ENCODE assay signal across 17 cellular contexts in the genomic region with DNA sequence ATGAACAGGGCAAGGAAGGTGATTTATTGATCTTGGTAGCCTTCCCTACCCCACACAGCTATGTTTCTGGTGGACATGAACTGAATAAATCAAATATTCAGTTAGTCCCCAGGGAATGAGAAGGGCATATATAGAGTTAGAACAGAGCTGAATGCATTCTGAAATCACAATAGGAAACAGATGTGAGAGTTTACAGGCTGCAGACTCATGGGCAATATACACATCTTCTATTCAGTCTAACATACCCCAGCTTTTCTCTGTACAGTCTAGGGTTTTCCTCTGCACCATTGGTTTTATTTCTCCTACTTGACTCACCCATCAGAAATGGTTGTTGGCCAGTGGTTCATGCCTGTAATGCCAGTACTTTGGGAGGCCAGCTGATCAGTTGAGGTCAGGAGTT.
"Had no signal": no experiment of that assay in that cellular context is flagged by ENCODE, and none has a peak within 500 bp of the region (broad histone marks: within the 10 kb centered on the region; RNA-seq: fewer than 3 reads in every experiment).

No MANE protein-coding gene starts in this region.

- H3K36me3 Mint-ChIP-seq: natural killer cell had no signal

- H3K36me3 ChIP-seq: adrenal gland, heart left ventricle, stomach, thoracic aorta had no signal

- H3K4me3 ChIP-seq: adrenal gland, heart left ventricle, skin epidermis, stomach, thoracic aorta had no signal

- H3K4me1 ChIP-seq: foreskin keratinocyte, stomach had no signal

- H3K27me3 Mint-ChIP-seq: activated T-helper 17 cell treated with anti-CD3 and anti-CD28 coated beads, Interleukin-2, amount 50 U/mL, for 72 hours had no signal

- H3K27ac ChIP-seq: adrenal gland, foreskin keratinocyte, skin epidermis, stomach, thoracic aorta had no signal

- H3K4me3 Mint-ChIP-seq: activated CD4-positive, alpha-beta T cell treated with anti-CD3 and anti-CD28 coated beads, Interleukin-2, amount 10 ng/mL, durations not matched to agents 24 days and 14 days; activated naive CD4-positive, alpha-beta T cell treated with anti-CD3 and anti-CD28 coated beads for 36 hours; activated T-helper 17 cell treated with anti-CD3 and anti-CD28 coated beads, Interleukin-2, amount 50 U/mL, for 72 hours; natural killer cell; WTC11 had no signal

- H3K27ac Mint-ChIP-seq: activated CD4-positive, alpha-beta T cell treated with anti-CD3 and anti-CD28 coated beads, Interleukin-2, amount 10 ng/mL, durations not matched to agents 24 days and 14 days; activated naive CD4-positive, alpha-beta T cell treated with anti-CD3 and anti-CD28 coated beads for 36 hours; activated T-helper 17 cell treated with anti-CD3 and anti-CD28 coated beads, Interleukin-2, amount 50 U/mL, for 72 hours; natural killer cell had no signal

- H3K27me3 ChIP-seq: adrenal gland, foreskin keratinocyte, heart left ventricle, stomach had no signal

- H3K9me3 ChIP-seq: adrenal gland, stomach, thoracic aorta had no signal

- H3K4me1 Mint-ChIP-seq: activated CD4-positive, alpha-beta T cell treated with anti-CD3 and anti-CD28 coated beads, Interleukin-2, amount 10 ng/mL, durations not matched to agents 24 days and 14 days; activated T-helper 17 cell treated with anti-CD3 and anti-CD28 coated beads, Interleukin-2, amount 50 U/mL, for 72 hours; natural killer cell had no signal

- DNase-seq: activated CD4-positive, alpha-beta T cell treated with anti-CD3 and anti-CD28 coated beads, Interleukin-2, amount 10 ng/mL, durations not matched to agents 24 days and 14 days; activated CD8-positive, alpha-beta memory T cell treated with anti-CD3 and anti-CD28 coated beads for 24 hours; activated naive CD4-positive, alpha-beta T cell treated with anti-CD3 and anti-CD28 coated beads for 36 hours; caudate nucleus; cortex of kidney; effector memory CD4-positive, alpha-beta T cell; foreskin keratinocyte; heart left ventricle; islet precursor cell; mammary epithelial cell; natural killer cell; stomach had no signal

- H3K9me3 Mint-ChIP-seq: activated CD4-positive, alpha-beta T cell treated with anti-CD3 and anti-CD28 coated beads, Interleukin-2, amount 10 ng/mL, durations not matched to agents 24 days and 14 days; activated naive CD4-positive, alpha-beta T cell treated with anti-CD3 and anti-CD28 coated beads for 36 hours; activated T-helper 17 cell treated with anti-CD3 and anti-CD28 coated beads, Interleukin-2, amount 50 U/mL, for 72 hours; natural killer cell had no signal
